In the genomic region with DNA sequence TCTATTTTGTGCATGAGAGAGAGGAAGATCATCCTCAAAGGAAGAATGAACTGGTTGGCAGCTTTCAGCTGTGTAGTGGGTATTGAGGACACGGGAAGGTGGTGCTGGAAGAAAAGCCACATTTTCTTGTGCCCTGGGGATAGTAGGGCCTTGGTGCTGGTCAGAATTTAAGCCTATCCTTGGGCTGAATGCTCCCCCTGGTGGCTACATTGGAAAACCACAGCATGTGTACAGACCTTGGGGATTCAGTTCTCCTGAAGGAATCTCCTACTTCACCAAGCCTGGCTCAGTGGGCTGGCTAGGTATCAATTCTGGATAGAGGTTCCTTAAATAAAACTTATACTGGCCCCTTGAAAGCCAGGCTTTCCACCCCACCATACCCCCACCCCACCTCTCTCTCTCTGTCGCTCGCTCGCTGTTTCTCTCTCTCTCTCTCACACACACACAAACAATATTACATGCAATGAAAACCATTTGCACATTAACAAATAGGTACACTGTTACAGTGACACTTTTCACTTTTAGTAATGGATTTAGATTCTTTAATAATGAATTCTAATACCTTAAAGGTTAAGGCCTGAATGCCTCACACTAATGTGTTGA, we compare ENCODE assay signal across 8 cellular contexts. TPM values are rescaled to one million over a fixed set of nuclear protein-coding genes. Genes with fewer than 3 reads are reported as not detected.
A peak's percentile ranks its signal among the peaks of the same experiment; 100 is the strongest.
DNase-seq lines count a peak whose midpoint lies in the region; ATAC-seq and TF ChIP-seq lines count a peak whose summit lies in the region.

No MANE protein-coding gene starts in this region.

- no peak overlapping the region for H2BK5ac ChIP-seq in IMR-90 (ENCODE audit: low read depth, low read length, poor library complexity, severe bottlenecking)

- peak overlapping the region in 1 of 2 experiments; percentile 16; a peak in 1 of 4 replicates for H4K8ac ChIP-seq in IMR-90 (ENCODE audit: low read depth in 2 of 2, low read length in 2 of 2)

- peak; percentile 29 for DNase-seq in activated CD4-positive, CD25-positive, alpha-beta regulatory T cell treated with anti-CD3 and anti-CD28 coated beads, Interleukin-2, amount 50 U/mL, for 72 hours
- peak; percentile 77 for DNase-seq in IMR-90
- peak; percentile 85 for DNase-seq in SK-MEL-5 (ENCODE audit: low read depth, low spot score)
- DNase-seq in coronary artery (ENCODE audit: low spot score): no peak
- DNase-seq in lung (ENCODE audit: low spot score): peak; percentile 47
- peak; percentile 27 for DNase-seq in transverse colon

- H3K18ac ChIP-seq in IMR-90 (ENCODE audit: low read depth, low read length): no peak overlapping the region

- H3K27ac ChIP-seq in IMR-90 (ENCODE audit: insufficient read depth, low read length) (no peak overlapping the region), coronary artery (no peak overlapping the region), lung (ENCODE audit: low read depth in 1 of 2, low read length in 1 of 2) (no peak overlapping the region), transverse colon (no peak overlapping the region)

- no CpG with 5 or more reads among the region's 4 CpGs for WGBS in IMR-90 (ENCODE audit: extremely low coverage in 2 of 2, insufficient read length in 1 of 2), 2 experiments
- WGBS in lung, 2 donors: 78 to 83% methylated on average over 4 of the region's 4 CpGs
- WGBS in transverse colon (ENCODE audit: low coverage in 1 of 2), 2 donors: 66 to 72% methylated on average over 4 of the region's 4 CpGs

- BruUV-seq in IMR-90 (replicated peaks; lab: Mats Ljungman, UMichigan): no TSS peak

- H3K4ac ChIP-seq in IMR-90 (ENCODE audit: low read depth, low read length): no peak overlapping the region

- H3K9me1 ChIP-seq in IMR-90 (ENCODE audit: insufficient read depth, low read length): no peaks in the 10 kb centered on the region

- H3K27me3 ChIP-seq in IMR-90 (ENCODE audit: control insufficient read depth, insufficient read depth, low read length) (no peaks in the 10 kb centered on the region), lung (ENCODE audit: control insufficient read depth, insufficient read depth) (no peaks in the 10 kb centered on the region), transverse colon (no peaks in the 10 kb centered on the region)

- peak overlapping the region; percentile 74 for H2BK120ac ChIP-seq in IMR-90 (ENCODE audit: low read depth, low read length)

- H2AFZ ChIP-seq in IMR-90 (replicated peaks; ENCODE audit: low read length, poor library complexity): peak overlapping the region; percentile 50

- H3K9ac ChIP-seq in IMR-90 (ENCODE audit: low read depth, low read length): no peak overlapping the region

- H3K4me1 ChIP-seq in IMR-90 (ENCODE audit: control insufficient read depth, insufficient read depth, low read length): no peaks in the 10 kb centered on the region
- no peaks in the 10 kb centered on the region for H3K4me1 ChIP-seq in lung (ENCODE audit: control insufficient read depth in 2 of 2, insufficient read depth in 2 of 2, low read length in 2 of 2)
- H3K4me1 ChIP-seq in transverse colon: no peaks in the 10 kb centered on the region

- no peak overlapping the region for H3K4me2 ChIP-seq in IMR-90 (ENCODE audit: low read depth, low read length)

- peak overlapping the region; percentile 7; the same call in 1 of the 2 replicates for H4K91ac ChIP-seq in IMR-90 (ENCODE audit: insufficient read depth, low read depth, low read length)

- TF ChIP-seq POLR2A in IMR-90 (IDR thresholded peaks at IDR 0.05; ENCODE audit: low read depth, low read length) (0 out of 2 replicates have a peak, but pooled peaks have one; percentile 34), transverse colon (IDR thresholded peaks at IDR 0.05) (no peak)

- no peak overlapping the region for H2BK20ac ChIP-seq in IMR-90 (ENCODE audit: low read depth, low read length)

- POLR2A ChIA-PET in IMR-90 (lab: Charles Lee; ENCODE audit: unreplicated experiment): interaction anchor here (0.6 to 1.0 kb wide), 2 partner anchors 48 to 257 kb away, joined by 4 read pairs; no protein-coding TSS in a partner anchor

- peak; percentile 98 for TF ChIP-seq RAD21 in IMR-90 (IDR thresholded peaks at IDR 0.05; ENCODE audit: low read length)

- H3K14ac ChIP-seq in IMR-90 (replicated peaks; ENCODE audit: low read depth, low read length): no peak overlapping the region

- no peaks in the 10 kb centered on the region for H3K79me1 ChIP-seq in IMR-90 (ENCODE audit: low read depth in 1 of 2, low read length in 2 of 2)

- no peak overlapping the region for H3K4me3 ChIP-seq in IMR-90 (ENCODE audit: insufficient read depth, low read depth, low read length)
- no peak overlapping the region for H3K4me3 ChIP-seq in coronary artery
- H3K4me3 ChIP-seq in lung: no peak overlapping the region
- no peak overlapping the region for H3K4me3 ChIP-seq in transverse colon

- H4K20me1 ChIP-seq in IMR-90 (ENCODE audit: insufficient read depth, low read length): no peaks in the 10 kb centered on the region

- CTCF ChIA-PET in IMR-90 (lab: Yijun Ruan, JAX): interaction anchor here (1.2 to 1.6 kb wide), 2 partner anchors 91 to 178 kb away, joined by 3 to 4 read pairs; no protein-coding TSS in a partner anchor

- no peak for TF ChIP-seq EP300 in transverse colon (IDR thresholded peaks at IDR 0.05; ENCODE audit: low read depth)

- H2AK5ac ChIP-seq in IMR-90 (ENCODE audit: low read depth, low read length): no peak overlapping the region

- H3K36me3 ChIP-seq in IMR-90 (ENCODE audit: control insufficient read depth, insufficient read depth, low read length): no peaks in the 10 kb centered on the region
- no peaks in the 10 kb centered on the region for H3K36me3 ChIP-seq in lung (ENCODE audit: control insufficient read depth in 2 of 2, insufficient read depth in 2 of 2, low read length in 2 of 2)
- H3K36me3 ChIP-seq in transverse colon: no peaks in the 10 kb centered on the region

- H3K9me3 ChIP-seq in IMR-90 (ENCODE audit: control insufficient read depth, insufficient read depth, low read length): no peaks in the 10 kb centered on the region
- no peaks in the 10 kb centered on the region for H3K9me3 ChIP-seq in lung (ENCODE audit: control insufficient read depth in 2 of 2, insufficient read depth in 1 of 2, low read length in 1 of 2)
- no peaks in the 10 kb centered on the region for H3K9me3 ChIP-seq in transverse colon

- in situ Hi-C loops in IMR-90 (cut with MboI; ENCODE audit: low sequenced_read_pairs) (loop anchor here (5.0 to 10.0 kb wide), 2 partner anchors 259 to 746 kb away; a partner anchor contains a TSS), SK-MEL-5 (cut with HindIII; ENCODE audit: low pct_unique_long_range_greater_than_20kb, low sequenced_read_pairs) (no loop called here), transverse colon (cut with MboI; ENCODE audit: low pct_ligation_motif_present in 1 of 4, low pct_unique_long_range_greater_than_20kb in 1 of 4, low sequenced_read_pairs in 3 of 4) (no loop called here)

- no peak overlapping the region for H3K56ac ChIP-seq in IMR-90 (ENCODE audit: extremely low read depth, insufficient read depth, low read length)

- no peak overlapping the region for H2AK9ac ChIP-seq in IMR-90 (replicated peaks; ENCODE audit: low read depth, low read length, poor library complexity)

- H2BK15ac ChIP-seq in IMR-90 (ENCODE audit: low read depth, low read length): no peak overlapping the region

- ATAC-seq in activated CD4-positive, CD25-positive, alpha-beta regulatory T cell treated with anti-CD3 and anti-CD28 coated beads, Interleukin-2, amount 50 U/mL, for 24 hours: no peak
- peak; percentile 86 for ATAC-seq in GM21717 (IDR thresholded peaks at IDR 0.05; ENCODE audit: unreplicated experiment)
- peak; percentile 100 for ATAC-seq in IMR-90 (ENCODE audit: low read depth)
- no peak for ATAC-seq in lung (ENCODE audit: insufficient read depth, low FRiP score)

- H4K5ac ChIP-seq in IMR-90 (ENCODE audit: low read depth, low read length): no peak overlapping the region

- dilution Hi-C loops in IMR-90 (cut with HindIII; ENCODE audit: low sequenced_read_pairs, unreplicated experiment): no loop called here

- TF ChIP-seq CTCF in IMR-90 (conservative IDR thresholded peaks at IDR 0.05; ENCODE audit: low read depth, low read length): peak; percentile 89
- TF ChIP-seq CTCF in coronary artery (IDR thresholded peaks at IDR 0.05): peak; percentile 56
- peak; percentile 35 for TF ChIP-seq CTCF in lung (IDR thresholded peaks at IDR 0.05; ENCODE audit: control extremely low read depth, extremely low read depth)
- TF ChIP-seq CTCF in transverse colon (IDR thresholded peaks at IDR 0.05): peak; percentile 36 to 62 (median 53)

- intact Hi-C loops in IMR-90 (cut with micrococcal nuclease) (loop anchor here (1.0 to 5.0 kb wide), 7 partner anchors 176 to 1194 kb away; a partner anchor contains a TSS), transverse colon (cut with DNase I; ENCODE audit: low total_unique reads) (no loop called here)

- H3K23ac ChIP-seq in IMR-90 (ENCODE audit: low read depth, low read length): no peak overlapping the region

RNA-seq across cellular contexts. Expression of a gene that starts 2.8 kb away (rescaled TPM):
- total RNA-seq in IMR-90 (2012; rRNA removed) (0.54 and 0.56 TPM in 2 replicates), lung (not detected), transverse colon (not detected)
- polyA plus RNA-seq in IMR-90 (2012; rRNA removed) (0.67 and 0.87 TPM in 2 replicates), lung (not detected)
- polyA plus RNA-seq in IMR-90 (2012; cell fraction: cytosol; rRNA removed): 0.09 and 0.12 TPM in 2 replicates
- 3.8 and 4.3 TPM in 2 replicates for polyA plus RNA-seq in IMR-90 (2012; cell fraction: nucleus; rRNA removed; ENCODE audit: low replicate concordance)
- total RNA-seq in SK-MEL-5 (2014; rRNA removed; shearing (Covaris generic)): not detected in 2 replicates
- not detected in 2 replicates for polyA plus RNA-seq in SK-MEL-5 (2015; cell fraction: cytosol; rRNA removed)
- polyA plus RNA-seq in SK-MEL-5 (2015; cell fraction: nucleus; rRNA removed): not detected in 2 replicates

RNA-seq across cellular contexts. Expression of a gene that starts 29.5 kb away (rescaled TPM):
- total RNA-seq in IMR-90 (2012; rRNA removed): not detected in 2 replicates
- polyA plus RNA-seq in IMR-90 (2012; rRNA removed): not detected in 2 replicates
- not detected in 2 replicates for polyA plus RNA-seq in IMR-90 (2012; cell fraction: cytosol; rRNA removed)
- polyA plus RNA-seq in IMR-90 (2012; cell fraction: nucleus; rRNA removed; ENCODE audit: low replicate concordance): 0.21 TPM in 1 of 2 replicates, not detected in the other
- not detected in 2 replicates for total RNA-seq in SK-MEL-5 (2014; rRNA removed; shearing (Covaris generic))
- polyA plus RNA-seq in SK-MEL-5 (2015; cell fraction: cytosol; rRNA removed): not detected in 2 replicates
- polyA plus RNA-seq in SK-MEL-5 (2015; cell fraction: nucleus; rRNA removed): not detected in 2 replicates
- not detected for total RNA-seq in lung
- polyA plus RNA-seq in lung: not detected
- not detected for total RNA-seq in transverse colon

RNA-seq across cellular contexts. Expression of a gene that starts 37.5 kb away (rescaled TPM):
- 0.54 and 0.56 TPM in 2 replicates for total RNA-seq in IMR-90 (2012; rRNA removed)
- 0.09 and 0.29 TPM in 2 replicates for polyA plus RNA-seq in IMR-90 (2012; rRNA removed)
- 0.04 TPM in 1 of 2 replicates, not detected in the other for polyA plus RNA-seq in IMR-90 (2012; cell fraction: cytosol; rRNA removed)
- polyA plus RNA-seq in IMR-90 (2012; cell fraction: nucleus; rRNA removed; ENCODE audit: low replicate concordance): 0.18 and 0.37 TPM in 2 replicates
- 15.1 and 15.8 TPM in 2 replicates for total RNA-seq in SK-MEL-5 (2014; rRNA removed; shearing (Covaris generic))
- polyA plus RNA-seq in SK-MEL-5 (2015; cell fraction: cytosol; rRNA removed): 16.4 and 21.4 TPM in 2 replicates
- 59.8 and 78.8 TPM in 2 replicates for polyA plus RNA-seq in SK-MEL-5 (2015; cell fraction: nucleus; rRNA removed)
- 1 to 10 TPM in 1 of 2 donors, under 1 TPM in 1; 0.52 to 4.2 TPM for total RNA-seq in lung
- under 1 TPM; 0.03 to 0.10 TPM for polyA plus RNA-seq in lung
- total RNA-seq in transverse colon: not detected

RNA-seq across cellular contexts. Expression of a gene that starts 41.1 kb away (rescaled TPM):
- total RNA-seq in IMR-90 (2012; rRNA removed) (not detected in 2 replicates), lung (not detected), transverse colon (not detected)
- polyA plus RNA-seq in IMR-90 (2012; rRNA removed) (not detected in 2 replicates), lung (not detected)
- polyA plus RNA-seq in IMR-90 (2012; cell fraction: cytosol; rRNA removed): not detected in 2 replicates
- polyA plus RNA-seq in IMR-90 (2012; cell fraction: nucleus; rRNA removed; ENCODE audit: low replicate concordance): 0.09 TPM in 1 of 2 replicates, not detected in the other
- total RNA-seq in SK-MEL-5 (2014; rRNA removed; shearing (Covaris generic)): not detected in 2 replicates
- not detected in 2 replicates for polyA plus RNA-seq in SK-MEL-5 (2015; cell fraction: cytosol; rRNA removed)
- not detected in 2 replicates for polyA plus RNA-seq in SK-MEL-5 (2015; cell fraction: nucleus; rRNA removed)

RNA-seq across cellular contexts. Expression of a gene that starts 56.7 kb away (rescaled TPM):
- total RNA-seq in IMR-90 (2012; rRNA removed) (not detected in 2 replicates), lung (1 to 10 TPM in 1 of 2 donors, not detected in 1; 1.9 TPM), transverse colon (not detected)
- polyA plus RNA-seq in IMR-90 (2012; rRNA removed) (not detected in 2 replicates), lung (not detected)
- polyA plus RNA-seq in IMR-90 (2012; cell fraction: cytosol; rRNA removed): not detected in 2 replicates
- polyA plus RNA-seq in IMR-90 (2012; cell fraction: nucleus; rRNA removed; ENCODE audit: low replicate concordance): not detected in 2 replicates
- total RNA-seq in SK-MEL-5 (2014; rRNA removed; shearing (Covaris generic)): 0.53 and 0.83 TPM in 2 replicates
- 0.17 and 0.60 TPM in 2 replicates for polyA plus RNA-seq in SK-MEL-5 (2015; cell fraction: cytosol; rRNA removed)
- polyA plus RNA-seq in SK-MEL-5 (2015; cell fraction: nucleus; rRNA removed): 2.3 and 4.1 TPM in 2 replicates

Comparison
In these comparisons a context has a peak if more than half of its experiments do, and no peak if none do; other contexts are left out.
1. ATAC-seq: peak in GM21717 (single experiment) and IMR-90 (single experiment); none in activated CD4-positive, CD25-positive, alpha-beta regulatory T cell treated with anti-CD3 and anti-CD28 coated beads, Interleukin-2, amount 50 U/mL, for 24 hours (0 of 2) and lung (single experiment).
2. CTCF ChIP-seq: peak in every context shown above with its lines; median percentile 89 in IMR-90; 56 in coronary artery; 53 in transverse colon; 35 in lung.